9 cellular contexts compared by ENCODE assay signal in the genomic region with DNA sequence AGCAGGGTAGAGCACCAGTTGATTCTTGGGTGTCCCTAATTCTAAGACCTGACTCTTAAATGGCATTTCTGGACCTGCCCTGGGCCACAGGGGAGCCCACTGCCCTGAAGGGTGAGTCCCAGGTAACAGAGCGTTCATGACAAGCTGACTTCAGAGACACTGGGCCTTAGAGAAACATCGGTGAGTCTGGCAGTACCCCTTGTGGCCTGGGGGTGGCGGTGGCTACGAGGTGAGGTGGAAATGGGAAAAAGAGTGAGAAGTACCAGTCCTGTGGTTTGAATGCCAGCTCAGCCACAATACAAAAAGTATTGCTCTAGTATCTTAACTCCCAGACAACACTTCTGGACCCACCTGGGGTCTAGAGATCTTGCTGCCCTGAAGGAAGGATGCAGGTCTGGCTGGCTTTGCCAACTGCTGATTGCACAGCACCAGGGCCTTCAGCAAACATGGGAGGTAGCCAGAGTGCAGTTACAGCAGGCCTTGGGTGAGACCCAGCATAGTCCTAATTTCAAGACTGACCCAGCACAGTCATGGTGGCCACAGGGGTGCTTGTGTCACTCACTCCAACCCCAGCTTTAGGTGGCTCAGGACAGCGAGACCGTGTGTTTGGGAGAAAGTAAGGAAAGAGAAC. TPM values are rescaled to one million over a fixed set of nuclear protein-coding genes. Genes with fewer than 3 reads are reported as not detected.
DNase-seq lines count a peak whose midpoint lies in the region; ATAC-seq, FAIRE-seq and TF ChIP-seq lines count a peak whose summit lies in the region.
"Had no signal": no experiment of that assay in that cellular context is flagged by ENCODE, and none has a peak within 500 bp of the region (broad histone marks: within the 10 kb centered on the region; RNA-seq: fewer than 3 reads in every experiment).

No MANE protein-coding gene starts in this region.

- WGBS in prostate gland: 71% methylated on average over 6 of the region's 6 CpGs

- H3K4me3 ChIP-seq in SU-DHL-6 (ENCODE audit: insufficient read depth, low read length, poor library complexity, severe bottlenecking) (peak overlapping the region; percentile 22), prostate gland (no peak overlapping the region)

- peak overlapping the region; percentile 94 for H3K27ac ChIP-seq in SU-DHL-6 (ENCODE audit: low read depth, low read length)
- no peak overlapping the region for H3K27ac ChIP-seq in prostate gland

- H3K27me3 Mint-ChIP-seq in CD14-positive monocyte (ENCODE audit: low read depth in 3 of 3): peaks cover 0 to 1% (median 1%) of the 10 kb centered on the region in 3 donors
- H3K27me3 Mint-ChIP-seq in activated naive CD8-positive, alpha-beta T cell treated with anti-CD3 and anti-CD28 coated beads for 36 hours: no peaks in the 10 kb centered on the region

- no peak for TF ChIP-seq POLR2A in prostate gland (IDR thresholded peaks at IDR 0.05)

- H3K9ac ChIP-seq in SU-DHL-6 (ENCODE audit: low read length): peak overlapping the region; percentile 58

- ATAC-seq in HG03378 (IDR thresholded peaks at IDR 0.05; ENCODE audit: unreplicated experiment): peak; percentile 62

- no peaks in the 10 kb centered on the region for H3K36me3 ChIP-seq in SU-DHL-6 (ENCODE audit: low read length)
- H3K36me3 ChIP-seq in prostate gland: no peaks in the 10 kb centered on the region

- H3K4me3 Mint-ChIP-seq in CD14-positive monocyte: no peak overlapping the region
- no peak overlapping the region for H3K4me3 Mint-ChIP-seq in activated naive CD8-positive, alpha-beta T cell treated with anti-CD3 and anti-CD28 coated beads for 36 hours

- H3K36me3 Mint-ChIP-seq in CD14-positive monocyte: peaks cover 2 to 8% of the 10 kb centered on the region in 2 donors
- H3K36me3 Mint-ChIP-seq in activated naive CD8-positive, alpha-beta T cell treated with anti-CD3 and anti-CD28 coated beads for 36 hours: peaks cover 10% of the 10 kb centered on the region

- TF ChIP-seq CTCF in CD14-positive monocyte (IDR thresholded peaks at IDR 0.05) (peak; percentile 79), SU-DHL-6 (IDR thresholded peaks at IDR 0.05; ENCODE audit: insufficient read depth, low read length, poor library complexity, severe bottlenecking) (peak; percentile 59), prostate gland (IDR thresholded peaks at IDR 0.05) (peak in 2 of 4 experiments; percentile 15 to 25)

- peak overlapping the region; percentile 76 for H3K4me2 ChIP-seq in SU-DHL-6 (ENCODE audit: low read depth, low read length, poor library complexity, severe bottlenecking)

- peak overlapping the region in 5 of 7 donors; percentile 38 to 88 (median 86) for H3K27ac Mint-ChIP-seq in CD14-positive monocyte
- peak overlapping the region; percentile 87 for H3K27ac Mint-ChIP-seq in activated naive CD8-positive, alpha-beta T cell treated with anti-CD3 and anti-CD28 coated beads for 36 hours

- peaks cover 99% of the 10 kb centered on the region for H3K79me2 ChIP-seq in SU-DHL-6 (ENCODE audit: insufficient read depth, low read length)

- H3K9me3 ChIP-seq in SU-DHL-6 (ENCODE audit: insufficient read depth, low read length): no peaks in the 10 kb centered on the region
- no peaks in the 10 kb centered on the region for H3K9me3 ChIP-seq in prostate gland

- H2AFZ ChIP-seq in SU-DHL-6 (ENCODE audit: low read depth, low read length, severe bottlenecking): no peak overlapping the region

- intact Hi-C loops in CD14-positive monocyte (cut with micrococcal nuclease): loop anchor here (2.0 to 10.0 kb wide), 3 partner anchors 44 to 108 kb away; a partner anchor contains a TSS
- intact Hi-C loops in prostate gland (cut with DNase I): no loop called here

- H3K9me3 Mint-ChIP-seq in CD14-positive monocyte: no peaks in the 10 kb centered on the region
- H3K9me3 Mint-ChIP-seq in activated naive CD8-positive, alpha-beta T cell treated with anti-CD3 and anti-CD28 coated beads for 36 hours: no peaks in the 10 kb centered on the region

- peaks cover 59% of the 10 kb centered on the region for H3K4me1 Mint-ChIP-seq in CD14-positive monocyte
- peaks cover 53% of the 10 kb centered on the region for H3K4me1 Mint-ChIP-seq in activated naive CD8-positive, alpha-beta T cell treated with anti-CD3 and anti-CD28 coated beads for 36 hours

- H3K27me3 ChIP-seq in SU-DHL-6 (ENCODE audit: low read length) (no peaks in the 10 kb centered on the region), prostate gland (replicated peaks; ENCODE audit: insufficient read depth) (no peaks in the 10 kb centered on the region)

- FAIRE-seq in GM19239 (lab: Jason Lieb, UNC): peak; percentile 95
- FAIRE-seq: TTC549 had no signal

- no peaks in the 10 kb centered on the region for H4K20me1 ChIP-seq in SU-DHL-6 (ENCODE audit: low read depth, low read length)

- H3K4me1 ChIP-seq in prostate gland (replicated peaks): peaks cover 7% of the 10 kb centered on the region

- DNase-seq in CD14-positive monocyte (ENCODE audit: low spot score) (peak; percentile 69), GM19239 (ENCODE audit: insufficient read length, low spot score) (peak; percentile 32), iris pigment epithelial cell (ENCODE audit: low read depth) (peak; percentile 49), prostate gland (ENCODE audit: low spot score) (no peak)
- peak; percentile 65 for DNase-seq in activated naive CD8-positive, alpha-beta T cell treated with anti-CD3 and anti-CD28 coated beads for 36 hours
- DNase-seq in stimulated activated CD8-positive, alpha-beta memory T cell treated with anti-CD3 and anti-CD28 coated beads, Interleukin-12 subunit alpha, Interleukin-12 subunit beta, amount 100 ng/mL, for 4 hours (ENCODE audit: low read depth): peak; percentile 49

- no peaks in the 10 kb centered on the region for H3K9me2 ChIP-seq in SU-DHL-6 (replicated peaks; ENCODE audit: insufficient read depth, low read length)

- peaks cover 87% of the 10 kb centered on the region for H3F3A ChIP-seq in SU-DHL-6 (ENCODE audit: insufficient read depth)

RNA-seq across cellular contexts. Expression of a gene that starts 44.5 kb away (rescaled TPM):
- 1 to 10 TPM; 2.8 to 5.9 TPM for polyA plus RNA-seq in CD14-positive monocyte
- total RNA-seq in activated naive CD8-positive, alpha-beta T cell treated with anti-CD3 and anti-CD28 coated beads for 36 hours: 10 to 100 TPM; 59.4 to 64.2 TPM
- 100 to 1,000 TPM in 1 of 2 donors, 10 to 100 TPM in 1; 94.1 to 206 TPM for total RNA-seq in prostate gland
